Comparison of ENCODE assay signal across 31 cellular contexts in genomic region chr12:130347588-130347987, GRCh38. TPM values are rescaled to one million over a fixed set of nuclear protein-coding genes. Genes with fewer than 3 reads are reported as not detected.
"Had no signal": no experiment of that assay in that cellular context is flagged by ENCODE, and none has a peak within 500 bp of the region (broad histone marks: within the 10 kb centered on the region; RNA-seq: fewer than 3 reads in every experiment).

No MANE protein-coding gene starts in this region.

- H3K9me3 ChIP-seq: ascending aorta, colonic mucosa, MG63, Peyer's patch, SJSA1, SK-N-SH had no signal

- H3K36me3 ChIP-seq: ascending aorta, cardiac muscle cell, colonic mucosa, MG63, Peyer's patch, SJSA1 had no signal

- H3K4me3 ChIP-seq: ascending aorta, cardiac muscle cell, colonic mucosa, MG63, Peyer's patch, SJSA1 had no signal

- H3K4me1 ChIP-seq: ascending aorta, colonic mucosa, Peyer's patch, SJSA1 had no signal

- DNase-seq: activated CD4-positive, alpha-beta T cell treated with anti-CD3 and anti-CD28 coated beads, Interleukin-2, amount 10 ng/mL, durations not matched to agents 24 days and 14 days; activated CD4-positive, alpha-beta T cell treated with anti-CD3 and anti-CD28 coated beads, Interleukin-2, amount 50 U/mL, for 4 hours; activated CD8-positive, alpha-beta T cell treated with anti-CD3 and anti-CD28 coated beads for 36 hours; activated gamma-delta T cell; activated naive CD4-positive, alpha-beta T cell treated with Interleukin-2 at 50 U/mL for 16 hours; activated naive CD8-positive, alpha-beta T cell treated with anti-CD3 and anti-CD28 coated beads, Interleukin-2, amount 10 ng/mL, durations not matched to agents 7 days and 5 days; activated T-cell treated with anti-CD3 and anti-CD28 coated beads, Interleukin-2, amount 50 U/mL, for 24 hours; amygdala; colonic mucosa; Kasumi-1; MG63; NCI-H1048; NCI-H1436 treated with DMSO at 0.1 percent for 48 hours; NCI-H1694 treated with DMSO at 0.1 percent for 48 hours; NCI-H2081; NCI-H510A; NCI-H526; NCI-H82; NK-92 treated with Interleukin-12 subunit alpha and Interleukin-12 subunit beta, amount 100 ng/mL, for 24 hours; PC-3; Peyer's patch; RPMI8226; SHP77 treated with DMSO at 0.1 percent for 48 hours; SK-N-SH had no signal

- H3K27me3 ChIP-seq: ascending aorta, colonic mucosa, MG63, Peyer's patch, SJSA1 had no signal

- ATAC-seq: activated CD8-positive, alpha-beta T cell treated with anti-CD3 and anti-CD28 coated beads for 36 hours; PC-3 had no signal

RNA-seq across cellular contexts. Expression of gene PIWIL1, which starts 9.9 kb away (rescaled TPM):
- total RNA-seq: activated CD4-positive, alpha-beta T cell treated with anti-CD3 and anti-CD28 coated beads, Interleukin-2, amount 10 ng/mL, durations not matched to agents 24 days and 14 days; activated CD8-positive, alpha-beta memory T cell treated with anti-CD3 and anti-CD28 coated beads for 36 hours; activated CD8-positive, alpha-beta T cell treated with anti-CD3 and anti-CD28 coated beads for 36 hours; activated naive CD8-positive, alpha-beta T cell treated with anti-CD3 and anti-CD28 coated beads, Interleukin-2, amount 10 ng/mL, durations not matched to agents 7 days and 5 days; activated T-helper 2 cell treated with anti-CD3 and anti-CD28 coated beads, Interferon-gamma antibody, Interleukin-2, Interleukin-4, amounts not matched to agents 10 μg/mL and 5 μg/mL and 100 μg/mL, durations not matched to agents 14 hours and 24 hours and 36 hours; ascending aorta; cardiac muscle cell; chondrocyte; colonic mucosa; PC-3; Peyer's patch; SJSA1 had no signal
- polyA plus RNA-seq: adipose tissue, cardiac muscle cell had no signal
